8 cellular contexts compared by ENCODE assay signal in genomic region chr12:9649532-9649940, GRCh38. TPM values are rescaled to one million over a fixed set of nuclear protein-coding genes. Genes with fewer than 3 reads are reported as not detected.
DNase-seq lines count a peak whose midpoint lies in the region; TF ChIP-seq lines count a peak whose summit lies in the region.

No MANE protein-coding gene starts in this region.

- TF ChIP-seq CTCF in nephron progenitor cell (IDR thresholded peaks at IDR 0.05): no peak

- H3K27me3 ChIP-seq in ectodermal cell (ENCODE audit: control insufficient read depth, insufficient read depth, low read length, poor library complexity, severe bottlenecking): no peaks in the 10 kb centered on the region

- peaks cover 40% of the 10 kb centered on the region for H3K36me3 Mint-ChIP-seq in nephron progenitor cell (ENCODE audit: low read depth)

- peak overlapping the region; percentile 55 for H3K4me3 ChIP-seq in ectodermal cell (ENCODE audit: insufficient read depth, low read depth, low read length)

- H3K4me1 ChIP-seq in ectodermal cell (ENCODE audit: control insufficient read depth, insufficient read depth, low read length): peaks cover 8% of the 10 kb centered on the region

- H3K9me3 Mint-ChIP-seq in nephron progenitor cell: peaks cover 17% of the 10 kb centered on the region

- 66 to 76% methylated on average over 4 to 5 of the region's 5 CpGs for WGBS in ectodermal cell, 2 experiments

- H3K27me3 Mint-ChIP-seq in nephron progenitor cell (ENCODE audit: low read depth, poor library complexity): peaks cover 2% of the 10 kb centered on the region

- H3K9me3 ChIP-seq in ectodermal cell (ENCODE audit: control insufficient read depth, low read length): no peaks in the 10 kb centered on the region

- DNase-seq in NCI-H82 (lab: John Stamatoyannopoulos, UW) (peak; percentile 8), NCI-H82 treated with DMSO at 0.1 percent for 48 hours (lab: John Stamatoyannopoulos, UW; ENCODE audit: unreplicated experiment) (no peak), RPMI8226 (peak; percentile 61), nephron progenitor cell (peak; percentile 19), AG08395 (ENCODE audit: low spot score) (no peak), NCI-H2227 treated with DMSO at 0.1 percent for 48 hours (lab: John Stamatoyannopoulos, UW) (no peak), 8988T (no peak)

- peaks cover 3% of the 10 kb centered on the region for H3K36me3 ChIP-seq in ectodermal cell (ENCODE audit: control insufficient read depth, insufficient read depth, low read length)

- peak overlapping the region; percentile 82 for H3K4me3 Mint-ChIP-seq in nephron progenitor cell

- H3K27ac ChIP-seq in ectodermal cell (ENCODE audit: insufficient read depth, low read depth, low read length, poor library complexity, severe bottlenecking): no peak overlapping the region

- H3K4me1 Mint-ChIP-seq in nephron progenitor cell: peaks cover 53% of the 10 kb centered on the region

- H3K27ac Mint-ChIP-seq in nephron progenitor cell: peak overlapping the region; percentile 84

RNA-seq across cellular contexts. Expression of gene CLEC2D, which starts 20.0 kb away (rescaled TPM):
- polyA plus RNA-seq in ectodermal cell (2013, experiment 1 of 4): 7.4 TPM
- 5.0 TPM for polyA plus RNA-seq in ectodermal cell (2013, experiment 2 of 4)
- polyA plus RNA-seq in ectodermal cell (2013, experiment 3 of 4): 4.8 TPM
- 4.5 TPM for polyA plus RNA-seq in ectodermal cell (2013, experiment 4 of 4)

RNA-seq across cellular contexts. Expression of gene KLRB1, which starts 41.8 kb away (rescaled TPM):
- not detected for polyA plus RNA-seq in ectodermal cell (2013, experiment 1 of 4)
- not detected for polyA plus RNA-seq in ectodermal cell (2013, experiment 2 of 4)
- not detected for polyA plus RNA-seq in ectodermal cell (2013, experiment 3 of 4)
- not detected for polyA plus RNA-seq in ectodermal cell (2013, experiment 4 of 4)

Comparison
In these comparisons a context has a peak if more than half of its experiments do, and no peak if none do; other contexts are left out.
1. DNase-seq: peak in NCI-H82 (single experiment), RPMI8226 (single experiment) and nephron progenitor cell (single experiment); none in NCI-H82 treated with DMSO at 0.1 percent for 48 hours (single experiment), AG08395 (single experiment), NCI-H2227 treated with DMSO at 0.1 percent for 48 hours (single experiment) and 8988T (single experiment).